ENCODE assay signal across 11 cellular contexts in genomic region chr2:100394111-100394641, GRCh38. TPM values are rescaled to one million over a fixed set of nuclear protein-coding genes. Genes with fewer than 3 reads are reported as not detected.
DNase-seq lines count a peak whose midpoint lies in the region; ATAC-seq, FAIRE-seq and TF ChIP-seq lines count a peak whose summit lies in the region.
"Had no signal": no experiment of that assay in that cellular context is flagged by ENCODE, and none has a peak within 500 bp of the region (broad histone marks: within the 10 kb centered on the region; RNA-seq: fewer than 3 reads in every experiment).

No MANE protein-coding gene starts in this region.

- peak; percentile 67 for DNase-seq in BE2C
- no peak for DNase-seq in D341Med (ENCODE audit: low spot score)
- DNase-seq in urothelium cell line (ENCODE audit: low spot score) = no peak
- no peak for DNase-seq in NCI-H1417 (lab: John Stamatoyannopoulos, UW)
- no peak for DNase-seq in activated CD4-positive, alpha-beta T cell treated with anti-CD3 and anti-CD28 coated beads for 1 hour
- DNase-seq: amniotic stem cell, lower lobe of right lung had no signal

- peak overlapping the region; percentile 43 for H3K4me2 ChIP-seq in OCI-LY1 (ENCODE audit: low read length)

- peak; percentile 37 for ATAC-seq in GM18907 (IDR thresholded peaks at IDR 0.05; ENCODE audit: unreplicated experiment)
- peak; percentile 41 for ATAC-seq in HG02678 (IDR thresholded peaks at IDR 0.05; ENCODE audit: unreplicated experiment)
- ATAC-seq: K562, lower lobe of right lung had no signal

- no peaks in the 10 kb centered on the region for H3K27me3 ChIP-seq in BE2C
- H3K27me3 ChIP-seq in OCI-LY1 (ENCODE audit: insufficient read depth, low read length) = no peaks in the 10 kb centered on the region

- H3K4me1 ChIP-seq in BE2C = no peaks in the 10 kb centered on the region
- H3K4me1 ChIP-seq in OCI-LY1 (ENCODE audit: insufficient read depth, low read length, severe bottlenecking) = peaks cover 26% of the 10 kb centered on the region
- H3K4me1 ChIP-seq: lower lobe of right lung had no signal

- H2AFZ ChIP-seq in OCI-LY1 (ENCODE audit: low read length) = no peak overlapping the region

- no peaks in the 10 kb centered on the region for H3K79me2 ChIP-seq in OCI-LY1 (ENCODE audit: insufficient read depth, low read length)

- FAIRE-seq in urothelium cell line (lab: Jason Lieb, UNC) = no peak
- FAIRE-seq: K562 had no signal

- H3K27ac ChIP-seq in OCI-LY1 (ENCODE audit: low read depth, low read length, poor library complexity, severe bottlenecking) = peak overlapping the region; percentile 54
- H3K27ac ChIP-seq: lower lobe of right lung had no signal

- no peaks in the 10 kb centered on the region for H3K9me3 ChIP-seq in BE2C
- no peaks in the 10 kb centered on the region for H3K9me3 ChIP-seq in OCI-LY1 (ENCODE audit: low read length)
- H3K9me3 ChIP-seq: lower lobe of right lung had no signal

- H3F3A ChIP-seq in OCI-LY1 (ENCODE audit: insufficient read depth, low read length) = no peaks in the 10 kb centered on the region

- H3K9me2 ChIP-seq in OCI-LY1 (ENCODE audit: low read depth, low read length) = no peaks in the 10 kb centered on the region

- H3K4me3 ChIP-seq in BE2C (ENCODE audit: low read depth, low read length) (no peak overlapping the region), OCI-LY1 (ENCODE audit: low read depth, low read length, poor library complexity, severe bottlenecking) (peak overlapping the region; percentile 24)
- H3K4me3 ChIP-seq: K562, lower lobe of right lung had no signal

- H3K36me3 ChIP-seq in BE2C = no peaks in the 10 kb centered on the region
- H3K36me3 ChIP-seq in OCI-LY1 (ENCODE audit: insufficient read depth, low read length) = peaks cover 14% of the 10 kb centered on the region; the same call in 1 of the 2 replicates

- H3K9ac ChIP-seq in OCI-LY1 (ENCODE audit: low read length) = no peak overlapping the region; the same call in 1 of the 2 replicates

- H4K20me1 ChIP-seq in OCI-LY1 (ENCODE audit: insufficient read depth, low read length) = no peaks in the 10 kb centered on the region

- no peak for TF ChIP-seq CTCF in BE2C (IDR thresholded peaks at IDR 0.05; ENCODE audit: low read depth, low read length)
- TF ChIP-seq CTCF in OCI-LY1 (IDR thresholded peaks at IDR 0.05; ENCODE audit: low read length) = no peak

RNA-seq across cellular contexts. Expression of gene CHST10, which starts 23.3 kb away (rescaled TPM):
- 12.6 TPM for polyA plus RNA-seq in BE2C (2012; ENCODE audit: insufficient read depth, insufficient read length, low read depth)
